Comparison of ENCODE assay signal across 8 cellular contexts in genomic region chr6:143450453-143451362, GRCh38. TPM values are rescaled to one million over a fixed set of nuclear protein-coding genes. Genes with fewer than 3 reads are reported as not detected.
DNase-seq lines count a peak whose midpoint lies in the region; ATAC-seq and TF ChIP-seq lines count a peak whose summit lies in the region.

TSS of gene ADAT2 (minus strand) at chr6:143450695. CDS start at chr6:143450658, 37 bp downstream.
TSS of gene PEX3 (plus strand) at chr6:143450805. CDS start at chr6:143451043, 238 bp downstream.

- H3K4me3 ChIP-seq in mucosa of descending colon: peak within 1 kb of the TSS; percentile 40

- TF ChIP-seq RAD21 in Ishikawa (IDR thresholded peaks at IDR 0.05; ENCODE audit: low read depth): no peak

- H3K4me1 ChIP-seq in mucosa of descending colon (ENCODE audit: low read depth): peaks cover 13% of the 10 kb centered on the region

- peak within 1 kb of the TSS; percentile 45 for H3K27ac ChIP-seq in epithelial cell of prostate

- no peaks in the 10 kb centered on the region for H3K36me3 ChIP-seq in mucosa of descending colon (ENCODE audit: low read depth)

- DNase-seq in DMS153 treated with DMSO at 0.1 percent for 48 hours (lab: John Stamatoyannopoulos, UW; ENCODE audit: unreplicated experiment) (peak; percentile 77), OCI-M2 (lab: John Stamatoyannopoulos, UW; ENCODE audit: unreplicated experiment) (peak; percentile 89), activated T-cell treated with anti-CD3 and anti-CD28 coated beads for 4 hours (peak; percentile 82), epithelial cell of prostate (ENCODE audit: low read depth, low spot score) (peak; percentile 77), mucosa of descending colon (peak; percentile 93 to 97 (median 94))
- DNase-seq in stimulated activated CD8-positive, alpha-beta memory T cell treated with anti-CD3 and anti-CD28 coated beads, Interleukin-4, amount 100 ng/mL, for 1 hour (ENCODE audit: low read depth in 2 of 2, low spot score in 1 of 2): peak; percentile 83 to 87

- intact Hi-C loops in mucosa of descending colon (cut with DNase I, micrococcal nuclease): no loop called here

- TF ChIP-seq CTCF in mucosa of descending colon (IDR thresholded peaks at IDR 0.05): no peak

- ATAC-seq in GM21619 (IDR thresholded peaks at IDR 0.05; ENCODE audit: unreplicated experiment) (peak; percentile 93), mucosa of descending colon (peak; percentile 98)

- no peaks in the 10 kb centered on the region for H3K9me3 ChIP-seq in mucosa of descending colon

- peak; percentile 67 for TF ChIP-seq EP300 in Ishikawa (IDR thresholded peaks at IDR 0.05; ENCODE audit: borderline replicate concordance)

TF ChIP-seq in Ishikawa, 13 proteins besides CTCF, POLR2A, EP300 and RAD21:
- TF ChIP-seq FOXM1 (IDR thresholded peaks at IDR 0.05; ENCODE audit: borderline replicate concordance, low read depth) (peak; percentile 57; the same call in 1 of the 2 replicates), REST (IDR thresholded peaks at IDR 0.05; ENCODE audit: low read depth) (no peak), TEAD4 (IDR thresholded peaks at IDR 0.05) (peak; percentile 71), USF1 (IDR thresholded peaks at IDR 0.05) (peak; percentile 78), CREB1 (IDR thresholded peaks at IDR 0.05; ENCODE audit: low read depth) (peak; percentile 49; the same call in 1 of the 2 replicates), TCF12 (IDR thresholded peaks at IDR 0.05; ENCODE audit: low read depth) (peak; percentile 89), ZBTB7A (IDR thresholded peaks at IDR 0.05; ENCODE audit: low read depth) (0 out of 2 replicates have a peak, but pooled peaks have one; percentile 47), CEBPB (IDR thresholded peaks at IDR 0.05) (peak; percentile 60; the same call in 1 of the 2 replicates), YY1 (IDR thresholded peaks at IDR 0.05; ENCODE audit: low read depth) (peak; percentile 86), EGR1 (IDR thresholded peaks at IDR 0.05) (peak; percentile 43; the same call in 1 of the 2 replicates), NFIC (IDR thresholded peaks at IDR 0.05) (peak; percentile 70), MAX (IDR thresholded peaks at IDR 0.05) (peak; percentile 86), TAF1 (IDR thresholded peaks at IDR 0.05; ENCODE audit: low read depth) (peak; percentile 97)
TF ChIP-seq in Ishikawa: peak in this region for 12.

RNA-seq across cellular contexts. Expression of gene ADAT2, which starts in this region (rescaled TPM):
- 10 to 100 TPM in 1 of 3 donors, 1 to 10 TPM in 2; 5.6 to 13.8 (median 9.0) TPM for total RNA-seq in mucosa of descending colon

RNA-seq across cellular contexts. Expression of gene PEX3, which starts in this region (rescaled TPM):
- total RNA-seq in mucosa of descending colon: 10 to 100 TPM; 10.0 to 13.6 (median 12.7) TPM

Comparison
In these comparisons a context has a peak if more than half of its experiments do, and no peak if none do; other contexts are left out.
1. Peak in every context shown above with its lines: DNase-seq, ATAC-seq, H3K4me3 ChIP-seq and H3K27ac ChIP-seq.